In genomic region chr12:85004199-85004598, GRCh38 we compare ENCODE assay signal across 24 cellular contexts.
"Had no signal": no experiment of that assay in that cellular context is flagged by ENCODE, and none has a peak within 500 bp of the region (broad histone marks: within the 10 kb centered on the region; RNA-seq: fewer than 3 reads in every experiment).

No MANE protein-coding gene starts in this region.

- DNase-seq: activated CD4-positive, alpha-beta T cell treated with anti-CD3 and anti-CD28 coated beads for 48 hours; activated CD4-positive, alpha-beta T cell treated with anti-CD3 and anti-CD28 coated beads, Interleukin-2, amount 50 U/mL, for 48 hours; activated CD8-positive, alpha-beta memory T cell treated with anti-CD3 and anti-CD28 coated beads for 24 hours; activated CD8-positive, alpha-beta memory T cell treated with anti-CD3 and anti-CD28 coated beads, Interleukin-2, amount 50 U/mL, for 4 hours; activated gamma-delta T cell; activated naive CD4-positive, alpha-beta T cell treated with anti-CD3 and anti-CD28 coated beads, Interleukin-2, amount 50 U/mL, for 16 hours; activated T-cell treated with anti-CD3 and anti-CD28 coated beads, Interleukin-2, amount 50 U/mL, for 1 hour; amniotic stem cell; brain microvascular endothelial cell; cortex of kidney; effector memory CD8-positive, alpha-beta T cell; foreskin keratinocyte; heart right ventricle; islet precursor cell; left ventricle myocardium inferior; mesendoderm; mucosa of descending colon; spleen; trophoblast cell had no signal

- H3K4me3 ChIP-seq: heart right ventricle, left ventricle myocardium inferior, lung, mucosa of descending colon, right atrium auricular region, spleen, thoracic aorta had no signal

- ATAC-seq: activated CD4-positive, CD25-positive, alpha-beta regulatory T cell treated with anti-CD3 and anti-CD28 coated beads, Interleukin-2, amount 50 U/mL, for 24 hours; effector memory CD8-positive, alpha-beta T cell; foreskin keratinocyte; heart right ventricle; mucosa of descending colon; natural killer cell treated with Interleukin-12 subunit alpha and Interleukin-12 subunit beta and Interleukin-15 and Interleukin-18, amount 100 ng/mL, for 72 hours had no signal
